ENCODE assay signal across 1 cellular context in the genomic region with DNA sequence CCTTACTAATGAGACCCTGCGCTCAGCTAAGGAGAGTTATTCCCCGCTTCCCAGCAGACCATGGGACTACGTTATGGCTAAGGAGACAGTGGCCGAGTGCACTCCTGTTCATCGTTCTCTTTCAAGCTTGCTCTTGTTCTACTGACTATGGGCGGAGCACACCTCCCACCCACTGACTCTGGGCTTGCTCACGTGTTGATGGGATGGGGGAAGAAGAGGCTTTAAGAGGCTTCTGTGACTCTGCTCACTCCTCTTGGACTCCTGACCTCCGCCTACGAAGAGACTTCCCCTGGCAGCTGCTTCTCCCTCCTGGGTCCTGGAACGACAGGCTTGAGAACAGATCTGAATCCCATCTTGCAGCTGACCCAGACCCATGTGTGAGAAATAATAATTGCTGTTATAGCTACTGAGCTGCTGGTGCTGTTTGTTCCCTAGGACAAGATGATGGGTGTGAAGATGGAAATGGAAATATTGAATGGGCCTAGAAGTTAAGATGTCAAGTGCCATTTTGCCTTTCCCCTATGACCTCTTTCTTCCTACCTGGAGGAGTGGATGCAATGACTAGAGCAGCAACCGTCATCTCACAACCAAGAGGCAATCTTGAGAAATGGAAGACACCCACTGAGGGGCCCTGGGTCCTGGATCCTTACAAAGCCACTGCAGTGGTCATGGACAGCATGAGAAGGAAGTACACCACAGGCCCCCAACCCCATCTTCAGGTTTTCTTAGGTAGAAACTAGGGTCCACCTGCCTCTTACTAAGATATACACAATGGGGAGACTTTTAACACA.
TF ChIP-seq lines count a peak whose summit lies in the region.

No MANE protein-coding gene starts in this region.

TF ChIP-seq in HCT116, 20 proteins besides CTCF, POLR2A, EP300 and RAD21 (continued from another document):
- TF ChIP-seq SRF (IDR thresholded peaks at IDR 0.05; ENCODE audit: low read depth) (no peak), POLR2AphosphoS5 (IDR thresholded peaks at IDR 0.05; ENCODE audit: low read depth, low read length) (no peak), SIN3A (IDR thresholded peaks at IDR 0.05; ENCODE audit: low read depth) (no peak), YY1 (IDR thresholded peaks at IDR 0.05; ENCODE audit: extremely low read depth, insufficient replicate concordance, low read depth, low read length) (no peak), TCF7L2 (IDR thresholded peaks at IDR 0.05; ENCODE audit: borderline replicate concordance, extremely low read depth, insufficient read depth, insufficient read length) (no peak), EGR1 (IDR thresholded peaks at IDR 0.05; ENCODE audit: low read depth) (no peak), ZFX (IDR thresholded peaks at IDR 0.05) (no peak), ZBTB33 (IDR thresholded peaks at IDR 0.05; ENCODE audit: extremely low read depth, insufficient replicate concordance, low read length) (no peak), CEBPB (IDR thresholded peaks at IDR 0.05; ENCODE audit: low read depth) (no peak)
- TF ChIP-seq, protein P1, sequence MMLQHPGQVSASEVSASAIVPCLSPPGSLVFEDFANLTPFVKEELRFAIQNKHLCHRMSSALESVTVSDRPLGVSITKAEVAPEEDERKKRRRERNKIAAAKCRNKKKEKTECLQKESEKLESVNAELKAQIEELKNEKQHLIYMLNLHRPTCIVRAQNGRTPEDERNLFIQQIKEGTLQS (IDR thresholded peaks at IDR 0.05), result no peak
- TF ChIP-seq, protein P2, sequence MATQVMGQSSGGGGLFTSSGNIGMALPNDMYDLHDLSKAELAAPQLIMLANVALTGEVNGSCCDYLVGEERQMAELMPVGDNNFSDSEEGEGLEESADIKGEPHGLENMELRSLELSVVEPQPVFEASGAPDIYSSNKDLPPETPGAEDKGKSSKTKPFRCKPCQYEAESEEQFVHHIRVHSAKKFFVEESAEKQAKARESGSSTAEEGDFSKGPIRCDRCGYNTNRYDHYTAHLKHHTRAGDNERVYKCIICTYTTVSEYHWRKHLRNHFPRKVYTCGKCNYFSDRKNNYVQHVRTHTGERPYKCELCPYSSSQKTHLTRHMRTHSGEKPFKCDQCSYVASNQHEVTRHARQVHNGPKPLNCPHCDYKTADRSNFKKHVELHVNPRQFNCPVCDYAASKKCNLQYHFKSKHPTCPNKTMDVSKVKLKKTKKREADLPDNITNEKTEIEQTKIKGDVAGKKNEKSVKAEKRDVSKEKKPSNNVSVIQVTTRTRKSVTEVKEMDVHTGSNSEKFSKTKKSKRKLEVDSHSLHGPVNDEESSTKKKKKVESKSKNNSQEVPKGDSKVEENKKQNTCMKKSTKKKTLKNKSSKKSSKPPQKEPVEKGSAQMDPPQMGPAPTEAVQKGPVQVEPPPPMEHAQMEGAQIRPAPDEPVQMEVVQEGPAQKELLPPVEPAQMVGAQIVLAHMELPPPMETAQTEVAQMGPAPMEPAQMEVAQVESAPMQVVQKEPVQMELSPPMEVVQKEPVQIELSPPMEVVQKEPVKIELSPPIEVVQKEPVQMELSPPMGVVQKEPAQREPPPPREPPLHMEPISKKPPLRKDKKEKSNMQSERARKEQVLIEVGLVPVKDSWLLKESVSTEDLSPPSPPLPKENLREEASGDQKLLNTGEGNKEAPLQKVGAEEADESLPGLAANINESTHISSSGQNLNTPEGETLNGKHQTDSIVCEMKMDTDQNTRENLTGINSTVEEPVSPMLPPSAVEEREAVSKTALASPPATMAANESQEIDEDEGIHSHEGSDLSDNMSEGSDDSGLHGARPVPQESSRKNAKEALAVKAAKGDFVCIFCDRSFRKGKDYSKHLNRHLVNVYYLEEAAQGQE (IDR thresholded peaks at IDR 0.05; ENCODE audit: low read depth), result no peak
TF ChIP-seq in HCT116: peak in this region for 0.
